ENCODE assay signal across 10 cellular contexts in the genomic region with DNA sequence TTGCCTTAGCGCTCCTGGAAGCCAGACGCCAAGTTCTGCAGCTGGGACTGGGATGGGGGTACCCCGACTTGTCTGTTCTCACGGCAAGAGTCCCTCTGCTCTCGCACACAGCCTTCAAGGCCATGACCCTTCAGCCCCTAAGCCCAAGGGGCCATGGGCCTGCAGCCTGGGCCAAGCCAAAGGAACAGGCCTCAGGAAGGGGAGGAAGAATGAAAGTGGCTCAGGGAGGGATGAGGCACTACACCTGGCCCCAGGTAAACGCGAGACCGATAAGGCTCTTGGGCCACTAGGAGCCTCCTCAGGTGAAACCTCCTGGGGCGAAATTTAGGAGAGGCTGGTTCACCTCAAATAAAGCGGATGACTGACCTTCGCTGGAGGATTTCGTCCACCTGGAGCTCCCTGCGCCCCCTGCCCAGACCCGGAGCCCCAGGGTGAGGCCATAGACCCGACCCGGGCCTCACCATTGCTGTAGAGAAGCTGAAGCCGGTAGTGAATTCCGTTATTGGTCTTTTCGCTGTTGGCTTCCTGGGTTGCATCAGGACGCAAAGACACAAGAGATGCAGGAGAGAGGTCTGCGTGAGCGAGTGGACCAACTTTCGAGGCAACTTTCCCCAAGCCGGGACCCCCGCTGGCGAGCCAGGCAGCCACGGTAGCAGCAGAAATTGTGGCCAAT. TPM values are rescaled to one million over a fixed set of nuclear protein-coding genes. Genes with fewer than 3 reads are reported as not detected.
DNase-seq lines count a peak whose midpoint lies in the region; TF ChIP-seq lines count a peak whose summit lies in the region.
"Had no signal": no experiment of that assay in that cellular context is flagged by ENCODE, and none has a peak within 500 bp of the region (broad histone marks: within the 10 kb centered on the region; RNA-seq: fewer than 3 reads in every experiment).

No MANE protein-coding gene starts in this region.

- H3K4me1 ChIP-seq in Loucy (ENCODE audit: insufficient read depth, low read length, poor library complexity, severe bottlenecking): peaks cover 28% of the 10 kb centered on the region
- peaks cover 0 to 62% (median 54%) of the 10 kb centered on the region in 4 donors for H3K4me1 ChIP-seq in esophagus muscularis mucosa

- WGBS in esophagus muscularis mucosa: 52% methylated on average over 22 of the region's 27 CpGs

- peak overlapping the region; percentile 93 for H3K9ac ChIP-seq in Loucy (ENCODE audit: low read depth, low read length, poor library complexity, severe bottlenecking)

- H4K20me1 ChIP-seq in Loucy (ENCODE audit: insufficient read depth, low read length, poor library complexity, severe bottlenecking): no peaks in the 10 kb centered on the region

- peak overlapping the region; percentile 20 for H3K4me3 ChIP-seq in AG10803 (ENCODE audit: low read length)
- peak overlapping the region; percentile 92 for H3K4me3 ChIP-seq in Loucy (ENCODE audit: low read length, poor library complexity, severe bottlenecking)
- H3K4me3 ChIP-seq in esophagus muscularis mucosa: peak overlapping the region; percentile 57 to 62 (median 60)

- H3K4me3 Mint-ChIP-seq in osteocyte (ENCODE audit: unreplicated experiment) (peak overlapping the region; percentile 99), HFFc6 (no peak overlapping the region)
- H3K4me3 Mint-ChIP-seq: activated naive CD4-positive, alpha-beta T cell treated with anti-CD3 and anti-CD28 coated beads, Interleukin-2, amount 50 U/mL, for 24 hours had no signal

- H3K4me2 ChIP-seq in Loucy (ENCODE audit: low read depth, low read length, poor library complexity, severe bottlenecking): peak overlapping the region; percentile 99

- H3K4me1 Mint-ChIP-seq in osteocyte (ENCODE audit: unreplicated experiment) (peaks cover 66% of the 10 kb centered on the region), HFFc6 (ENCODE audit: low read depth) (peaks cover 35% of the 10 kb centered on the region)

- H3K36me3 ChIP-seq in Loucy (ENCODE audit: insufficient read depth, low read length): no peaks in the 10 kb centered on the region
- no peaks in the 10 kb centered on the region for H3K36me3 ChIP-seq in esophagus muscularis mucosa

- H3K9me3 Mint-ChIP-seq in osteocyte (ENCODE audit: unreplicated experiment): no peaks in the 10 kb centered on the region
- H3K9me3 Mint-ChIP-seq in HFFc6: no peaks in the 10 kb centered on the region
- H3K9me3 Mint-ChIP-seq: activated naive CD4-positive, alpha-beta T cell treated with anti-CD3 and anti-CD28 coated beads, Interleukin-2, amount 50 U/mL, for 24 hours had no signal

- TF ChIP-seq EP300 in esophagus muscularis mucosa (IDR thresholded peaks at IDR 0.05): no peak

- DNase-seq in AG10803 (ENCODE audit: low read depth) (no peak), esophagus muscularis mucosa (ENCODE audit: extremely low spot score) (no peak), osteocyte (ENCODE audit: extremely low spot score, unreplicated experiment) (no peak), KBM-7 (no peak), HFFc6 (no peak), NOMO-1 treated with DMSO at 0.1 percent for 48 hours (lab: John Stamatoyannopoulos, UW; ENCODE audit: unreplicated experiment) (no peak), NCI-H1092 treated with DMSO at 0.1 percent for 48 hours (lab: John Stamatoyannopoulos, UW) (no peak)
- DNase-seq: NCI-H187 had no signal

- peak overlapping the region; percentile 77 to 84 (median 80) for H3K27ac ChIP-seq in esophagus muscularis mucosa (replicated peaks in 1 of 4)

- no peak for TF ChIP-seq POLR2A in esophagus muscularis mucosa (IDR thresholded peaks at IDR 0.05; ENCODE audit: low read depth)

- in situ Hi-C loops in KBM-7 (cut with MboI; ENCODE audit: low pct_unique_long_range_greater_than_20kb, low sequenced_read_pairs): no loop called here

- H3K27me3 Mint-ChIP-seq in osteocyte (ENCODE audit: unreplicated experiment) (no peaks in the 10 kb centered on the region), HFFc6 (ENCODE audit: insufficient read depth) (peaks cover 16% of the 10 kb centered on the region)

- H3K36me3 Mint-ChIP-seq in osteocyte (ENCODE audit: unreplicated experiment) (peaks cover 62% of the 10 kb centered on the region), HFFc6 (ENCODE audit: low read depth) (no peaks in the 10 kb centered on the region)

- H3F3A ChIP-seq in Loucy (ENCODE audit: low read depth): no peaks in the 10 kb centered on the region

- H3K27me3 ChIP-seq in Loucy (ENCODE audit: insufficient read depth, low read length, poor library complexity, severe bottlenecking) (no peaks in the 10 kb centered on the region), esophagus muscularis mucosa (peaks cover 0 to 60% (median 28%) of the 10 kb centered on the region in 4 donors)

- H3K79me2 ChIP-seq in Loucy (ENCODE audit: insufficient read depth, low read length): peaks cover 84% of the 10 kb centered on the region

- no peaks in the 10 kb centered on the region for H3K9me2 ChIP-seq in Loucy (replicated peaks; ENCODE audit: low read depth, low read length)

- intact Hi-C loops in esophagus muscularis mucosa (cut with DNase I): no loop called here

- TF ChIP-seq CTCF in AG10803 (conservative IDR thresholded peaks at IDR 0.05; ENCODE audit: low read length) (no peak), Loucy (conservative IDR thresholded peaks at IDR 0.05; ENCODE audit: low read length) (no peak), esophagus muscularis mucosa (IDR thresholded peaks at IDR 0.05) (no peak), osteocyte (IDR thresholded peaks at IDR 0.05) (no peak), HFFc6 (IDR thresholded peaks at IDR 0.05) (no peak)

- peak overlapping the region; percentile 100 for H3K27ac Mint-ChIP-seq in osteocyte (ENCODE audit: unreplicated experiment)
- H3K27ac Mint-ChIP-seq in HFFc6: no peak overlapping the region
- H3K27ac Mint-ChIP-seq: activated naive CD4-positive, alpha-beta T cell treated with anti-CD3 and anti-CD28 coated beads, Interleukin-2, amount 50 U/mL, for 24 hours had no signal

- H3K9me3 ChIP-seq in Loucy (ENCODE audit: insufficient read depth, low read depth, low read length): no peaks in the 10 kb centered on the region
- no peaks in the 10 kb centered on the region for H3K9me3 ChIP-seq in esophagus muscularis mucosa

- no peak overlapping the region for H2AFZ ChIP-seq in Loucy (ENCODE audit: low read length)

RNA-seq across cellular contexts. Expression of a gene that starts 3.7 kb away (rescaled TPM):
- total RNA-seq in esophagus muscularis mucosa (10 to 100 TPM; 15.8 to 26.7 (median 21.6) TPM), osteocyte (139 TPM in 2 replicates)
- total RNA-seq in HFFc6 (2021; fragmentation: NEBNext Ultra II Directional; extraction: Animal tissue kit (Norgen Biotek cat#: 25700)): under 1 TPM in 4 of 6 experiments, not detected in 2; 0.16 to 0.41 (median 0.26) TPM

Comparison
In these comparisons a context has a peak if more than half of its experiments do, and no peak if none do; other contexts are left out.
1. H3K4me3 ChIP-seq: peak in every context shown above with its lines; median percentile 92 in Loucy; 60 in esophagus muscularis mucosa; 20 in AG10803.
2. RNA of a gene that starts 3.7 kb away (total RNA-seq): 139 TPM in osteocyte and 15.8 to 26.7 TPM in esophagus muscularis mucosa; 0.16 to 0.41 TPM in HFFc6; every median in the first group is over 10 times any median in the second.